ENCODE assay signal across 1 cellular context in genomic region chr11:111840143-111840542, GRCh38.
TF ChIP-seq lines count a peak whose summit lies in the region.

No MANE protein-coding gene starts in this region.

TF ChIP-seq in HepG2, 621 proteins besides CTCF, POLR2A, EP300 and RAD21 (continued from another document and continues in another):
- TF ChIP-seq HIC2 (CRISPR knock-in tag; IDR thresholded peaks at IDR 0.05; ENCODE audit: low read depth) (peak; percentile 75; the same call in 1 of the 2 replicates), REPIN1 (CRISPR knock-in tag; IDR thresholded peaks at IDR 0.05; ENCODE audit: borderline replicate concordance, low read depth) (0 out of 2 replicates have a peak, but pooled peaks have one; percentile 44), CEBPG (CRISPR knock-in tag; IDR thresholded peaks at IDR 0.05) (peak; percentile 89), SNAPC4 (CRISPR knock-in tag; IDR thresholded peaks at IDR 0.05) (no peak), DNMT3B (CRISPR knock-in tag; conservative IDR thresholded peaks at IDR 0.05) (no peak), RXRB (CRISPR knock-in tag; IDR thresholded peaks at IDR 0.05; ENCODE audit: borderline replicate concordance) (peak; percentile 65), ZNF619 (CRISPR knock-in tag; IDR thresholded peaks at IDR 0.05) (no peak), BRD4 (CRISPR knock-in tag; IDR thresholded peaks at IDR 0.05) (no peak), ZNF331 (CRISPR knock-in tag; IDR thresholded peaks at IDR 0.05) (peak; percentile 73; the same call in 1 of the 2 replicates), LCORL (IDR thresholded peaks at IDR 0.05) (no peak), LCORL (CRISPR knock-in tag; IDR thresholded peaks at IDR 0.05) (peak; percentile 71; the same call in 1 of the 2 replicates), REST (IDR thresholded peaks at IDR 0.05; ENCODE audit: borderline replicate concordance in 1 of 2, low read depth in 1 of 2, low read length in 2 of 2) (0 out of 4 replicates have a peak, but pooled peaks of 1 of the 2 experiments have one; percentile 38), THRA (CRISPR knock-in tag; IDR thresholded peaks at IDR 0.05; ENCODE audit: borderline replicate concordance) (peak; percentile 31; the same call in 1 of the 2 replicates), SPEN (CRISPR knock-in tag; IDR thresholded peaks at IDR 0.05; ENCODE audit: low read depth) (no peak), NFKBIZ (CRISPR knock-in tag; IDR thresholded peaks at IDR 0.05) (no peak), ZNF30 (CRISPR knock-in tag; IDR thresholded peaks at IDR 0.05) (no peak), SAP130 (CRISPR knock-in tag; IDR thresholded peaks at IDR 0.05; ENCODE audit: low read depth) (peak; percentile 70), HMGXB3 (CRISPR knock-in tag; IDR thresholded peaks at IDR 0.05; ENCODE audit: borderline replicate concordance) (0 out of 2 replicates have a peak, but pooled peaks have one; percentile 42), GTF2F1 (IDR thresholded peaks at IDR 0.05; ENCODE audit: low read length) (no peak), DMAP1 (CRISPR knock-in tag; IDR thresholded peaks at IDR 0.05) (peak; percentile 38; the same call in 1 of the 2 replicates), FOXO1 (CRISPR knock-in tag; IDR thresholded peaks at IDR 0.05) (peak; percentile 84), ETV5 (CRISPR knock-in tag; IDR thresholded peaks at IDR 0.05; ENCODE audit: borderline replicate concordance) (0 out of 2 replicates have a peak, but pooled peaks have one; percentile 11), ZNF572 (CRISPR knock-in tag; IDR thresholded peaks at IDR 0.05) (no peak), FOSL2 (CRISPR knock-in tag; IDR thresholded peaks at IDR 0.05) (peak; percentile 51; the same call in 1 of the 2 replicates), ZSCAN5A (CRISPR knock-in tag; IDR thresholded peaks at IDR 0.05; ENCODE audit: borderline replicate concordance) (peak; percentile 63; the same call in 1 of the 2 replicates), PPARG (CRISPR knock-in tag; conservative IDR thresholded peaks at IDR 0.05) (peak; percentile 55), PRPF4 (IDR thresholded peaks at IDR 0.05; ENCODE audit: low read depth, low read length, poor library complexity, severe bottlenecking) (no peak), ZNF576 (CRISPR knock-in tag; IDR thresholded peaks at IDR 0.05) (no peak), HHEX (CRISPR knock-in tag; IDR thresholded peaks at IDR 0.05) (peak; percentile 47; the same call in 1 of the 2 replicates), THAP11 (CRISPR knock-in tag; IDR thresholded peaks at IDR 0.05) (peak; percentile 41; the same call in 1 of the 2 replicates), NR2F6 (IDR thresholded peaks at IDR 0.05) (peak; percentile 50; the same call in 1 of the 2 replicates), NR2F6 (CRISPR knock-in tag; IDR thresholded peaks at IDR 0.05) (peak; percentile 69), ONECUT2 (CRISPR knock-in tag; IDR thresholded peaks at IDR 0.05) (peak; percentile 65; the same call in 1 of the 2 replicates), ZNF207 (IDR thresholded peaks at IDR 0.05; ENCODE audit: borderline replicate concordance) (no peak), FOXP4 (CRISPR knock-in tag; IDR thresholded peaks at IDR 0.05) (peak; percentile 84), ZNF3 (CRISPR knock-in tag; IDR thresholded peaks at IDR 0.05) (0 out of 2 replicates have a peak, but pooled peaks have one; percentile 25), FOXJ3 (CRISPR knock-in tag; IDR thresholded peaks at IDR 0.05; ENCODE audit: borderline replicate concordance) (peak; percentile 73; the same call in 1 of the 2 replicates), YEATS2 (CRISPR knock-in tag; IDR thresholded peaks at IDR 0.05; ENCODE audit: borderline replicate concordance) (0 out of 2 replicates have a peak, but pooled peaks have one; percentile 37), ZMYM4 (CRISPR knock-in tag; IDR thresholded peaks at IDR 0.05) (peak; percentile 26; the same call in 1 of the 2 replicates), TBX3 (IDR thresholded peaks at IDR 0.05; ENCODE audit: borderline replicate concordance) (peak; percentile 88), HDAC2 (CRISPR knock-in tag; IDR thresholded peaks at IDR 0.05) (peak; percentile 76)
